In genomic region chr2:39385172-39385571, GRCh38 we compare ENCODE assay signal across 23 cellular contexts. TPM values are rescaled to one million over a fixed set of nuclear protein-coding genes. Genes with fewer than 3 reads are reported as not detected.
DNase-seq lines count a peak whose midpoint lies in the region; ATAC-seq and TF ChIP-seq lines count a peak whose summit lies in the region.
"Had no signal": no experiment of that assay in that cellular context is flagged by ENCODE, and none has a peak within 500 bp of the region (broad histone marks: within the 10 kb centered on the region; RNA-seq: fewer than 3 reads in every experiment).

No MANE protein-coding gene starts in this region.

- H3K9me2 ChIP-seq in PC-3 (replicated peaks; ENCODE audit: low read length), result no peaks in the 10 kb centered on the region

- H4K8ac ChIP-seq in mesendoderm (ENCODE audit: low read depth, low read length), result no peak overlapping the region

- H3K4me1 ChIP-seq in PC-3 (ENCODE audit: insufficient read depth, low read length), result peaks cover 17% of the 10 kb centered on the region
- peaks cover 4% of the 10 kb centered on the region for H3K4me1 ChIP-seq in mammary epithelial cell (ENCODE audit: insufficient read depth, low read length)
- peaks cover 4% of the 10 kb centered on the region for H3K4me1 ChIP-seq in mesendoderm (ENCODE audit: control insufficient read depth, low read depth, low read length)

- H2BK15ac ChIP-seq in mesendoderm (replicated peaks; ENCODE audit: low read depth), result no peak overlapping the region

- H3K9me3 ChIP-seq in PC-3 (ENCODE audit: low read length), result no peaks in the 10 kb centered on the region
- H3K9me3 ChIP-seq in mammary epithelial cell (replicated peaks; ENCODE audit: insufficient read depth, low read length), result peaks cover 3% of the 10 kb centered on the region
- H3K9me3 ChIP-seq: BE2C, HAP-1 had no signal

- dilution Hi-C loops in mammary epithelial cell (cut with HindIII; ENCODE audit: low sequenced_read_pairs), result no loop called here

- H4K5ac ChIP-seq in mesendoderm (ENCODE audit: low read length), result no peak overlapping the region

- BruUV-seq in PC-3 (replicated peaks; lab: Mats Ljungman, UMichigan), result no TSS peak
- BruUV-seq in mammary epithelial cell (replicated peaks; lab: Mats Ljungman, UMichigan), result no TSS peak

- H2AK5ac ChIP-seq in mesendoderm (ENCODE audit: low read length), result no peak overlapping the region

- H3K27ac ChIP-seq in PC-3 (ENCODE audit: low read length), result no peak overlapping the region
- peak overlapping the region; percentile 19 for H3K27ac ChIP-seq in mammary epithelial cell (ENCODE audit: insufficient read depth, low read depth, low read length)
- no peak overlapping the region for H3K27ac ChIP-seq in mesendoderm (ENCODE audit: low read depth, low read length)
- H3K27ac ChIP-seq: GM23248, HL-60 had no signal

- H4K20me1 ChIP-seq in PC-3 (ENCODE audit: low read length), result 0 out of 2 replicates have a peak, but pooled peaks cover 4% of the 10 kb centered on the region
- H4K20me1 ChIP-seq in mammary epithelial cell (ENCODE audit: insufficient read depth, low read length), result no peaks in the 10 kb centered on the region

- CTCF ChIA-PET in PC-3 (lab: Charles Lee), result no interaction called here
- CTCF ChIA-PET in mammary epithelial cell (lab: Charles Lee; ENCODE audit: low non-redundant PET), result no interaction called here

- DNase-seq in HPDE6-E6E7 (ENCODE audit: extremely low spot score), result peak; percentile 41
- DNase-seq in PC-3, result peak; percentile 39
- DNase-seq in mammary epithelial cell, result peak; percentile 71
- DNase-seq in T-helper 2 cell, result no peak
- DNase-seq in mesendoderm, result no peak
- no peak for DNase-seq in stimulated activated CD4-positive, alpha-beta T cell treated with anti-CD3 and anti-CD28 coated beads, Interleukin-12 subunit alpha, Interleukin-12 subunit beta, amount 100 ng/mL, for 4 hours
- DNase-seq: ACHN; BE2C; C1 segment of cervical spinal cord; CD4-positive, CD25-positive, alpha-beta regulatory T cell; CD8-positive, alpha-beta memory T cell; COR-L47; DMS 273 treated with DMSO at 0.1 percent for 48 hours; DMS53; DND-41; EL; GM23248; IMR-90 had no signal

- in situ Hi-C loops in mammary epithelial cell (cut with MboI; ENCODE audit: low sequenced_read_pairs in 2 of 2), result loop anchor here in 1 of 2 donors (10.0 to 25.0 kb wide), 2 partner anchors 50 to 327 kb away; partner anchors contain the start of gene MAP4K3

- H3K4me3 ChIP-seq in PC-3 (ENCODE audit: low read length), result no peak overlapping the region
- no peak overlapping the region for H3K4me3 ChIP-seq in mammary epithelial cell (replicated peaks in 1 of 3; ENCODE audit: insufficient read depth in 1 of 3, low read depth in 2 of 3, low read length in 3 of 3)
- no peak overlapping the region for H3K4me3 ChIP-seq in mesendoderm (ENCODE audit: low read length)
- H3K4me3 ChIP-seq: GM12878, GM23248, HAP-1 had no signal

- no peak overlapping the region for H3K18ac ChIP-seq in mesendoderm (ENCODE audit: low read length)

- H3K79me1 ChIP-seq in mesendoderm (ENCODE audit: low read length), result peaks cover 11% of the 10 kb centered on the region

- POLR2A ChIA-PET in PC-3 (lab: Charles Lee; ENCODE audit: unreplicated experiment), result no interaction called here

- intact Hi-C loops in PC-3 (cut with micrococcal nuclease) (no loop called here), mammary epithelial cell (cut with micrococcal nuclease) (no loop called here)

- H3K36me3 ChIP-seq in PC-3 (ENCODE audit: low read depth, low read length) (0 out of 2 replicates have a peak, but pooled peaks cover 9% of the 10 kb centered on the region), mammary epithelial cell (ENCODE audit: insufficient read depth, low read length) (no peaks in the 10 kb centered on the region), mesendoderm (ENCODE audit: control insufficient read depth, insufficient read depth, low read length) (no peaks in the 10 kb centered on the region)
- H3K36me3 ChIP-seq: BE2C, HAP-1 had no signal

- no peak overlapping the region for H2AFZ ChIP-seq in PC-3 (ENCODE audit: low read length)
- H2AFZ ChIP-seq in mammary epithelial cell (ENCODE audit: low read depth, low read length), result no peak overlapping the region
- H2AFZ ChIP-seq: GM23248 had no signal

- ATAC-seq in PC-3 (no peak; the same call in 1 of the 2 replicates), esophagus mucosa (peak; percentile 89), GM21717 (IDR thresholded peaks at IDR 0.05; ENCODE audit: unreplicated experiment) (no peak)
- ATAC-seq: GM12878 had no signal

- H3K4ac ChIP-seq in mesendoderm (ENCODE audit: low read depth, low read length), result no peak overlapping the region

- H3K79me2 ChIP-seq in PC-3 (ENCODE audit: low read length) (peaks cover 97% of the 10 kb centered on the region), mammary epithelial cell (ENCODE audit: insufficient read depth, low read length) (peaks cover 92% of the 10 kb centered on the region), mesendoderm (ENCODE audit: control insufficient read depth, insufficient read depth, low read length) (peaks cover 45% of the 10 kb centered on the region)

- no peak overlapping the region for H2BK120ac ChIP-seq in mesendoderm (ENCODE audit: low read depth, low read length)

- WGBS in mammary epithelial cell (ENCODE audit: low coverage, missing lambda C conversion rate), result 62% methylated on average over 2 of the region's 2 CpGs
- WGBS in mesendoderm (ENCODE audit: extremely low coverage, insufficient coverage, low lambda C conversion rate), result no CpG with 5 or more reads among the region's 2 CpGs

- H3K27me3 ChIP-seq in PC-3 (ENCODE audit: low read length), result no peaks in the 10 kb centered on the region
- H3K27me3 ChIP-seq in mammary epithelial cell (ENCODE audit: insufficient read depth, low read length), result no peaks in the 10 kb centered on the region
- H3K27me3 ChIP-seq in mesendoderm (ENCODE audit: insufficient read depth, low read length, poor library complexity), result no peaks in the 10 kb centered on the region
- H3K27me3 ChIP-seq: BE2C had no signal

- no peak overlapping the region for H3K9ac ChIP-seq in PC-3 (ENCODE audit: low read length)
- H3K9ac ChIP-seq in mammary epithelial cell (ENCODE audit: insufficient read depth, low read length), result no peak overlapping the region
- no peak overlapping the region for H3K9ac ChIP-seq in mesendoderm (ENCODE audit: low read length)
- H3K9ac ChIP-seq: GM23248 had no signal

- no peak overlapping the region for H3K23ac ChIP-seq in mesendoderm (ENCODE audit: low read length)

- H3K4me2 ChIP-seq in PC-3 (ENCODE audit: low read length) (no peak overlapping the region), mammary epithelial cell (ENCODE audit: insufficient read depth, low read depth, low read length) (no peak overlapping the region), mesendoderm (ENCODE audit: low read length) (no peak overlapping the region)

- TF ChIP-seq CTCF in PC-3 (conservative IDR thresholded peaks at IDR 0.05; ENCODE audit: low read depth, low read length) (no peak), mammary epithelial cell (conservative IDR thresholded peaks at IDR 0.05 in 1 of 2, IDR thresholded peaks at IDR 0.05 in 1 of 2; ENCODE audit: extremely low read depth in 1 of 2, insufficient read depth in 1 of 2, low read depth in 1 of 2, low read length in 2 of 2) (no peak)

- H3K56ac ChIP-seq in mesendoderm (ENCODE audit: low read length), result no peak overlapping the region

- H2BK5ac ChIP-seq in mesendoderm (ENCODE audit: low read length), result no peak overlapping the region

- H3F3A ChIP-seq in PC-3 (ENCODE audit: low read length, unreplicated experiment), result peaks cover 4% of the 10 kb centered on the region

RNA-seq across cellular contexts. Expression of gene MAP4K3, which starts 51.9 kb away (rescaled TPM):
- total RNA-seq in PC-3 (2014; rRNA removed), result 81.1 and 97.4 TPM in 2 replicates
- total RNA-seq in mammary epithelial cell, result 10 to 100 TPM; 25.7 to 43.3 TPM
- polyA plus RNA-seq in mammary epithelial cell, result 9.2 TPM
- polyA minus RNA-seq in mammary epithelial cell, result 8.3 TPM
- 12.4 TPM for total RNA-seq in esophagus mucosa
- 24.1 TPM for polyA plus RNA-seq in mesendoderm (2013, experiment 1 of 2)
- 25.5 TPM for polyA plus RNA-seq in mesendoderm (2013, experiment 2 of 2)

Comparison
In these comparisons a context has a peak if more than half of its experiments do, and no peak if none do; other contexts are left out.
1. DNase-seq: peak in HPDE6-E6E7 (single experiment), PC-3 (single experiment) and mammary epithelial cell (single experiment); none in T-helper 2 cell (0 of 5), mesendoderm (single experiment) and stimulated activated CD4-positive, alpha-beta T cell treated with anti-CD3 and anti-CD28 coated beads, Interleukin-12 subunit alpha, Interleukin-12 subunit beta, amount 100 ng/mL, for 4 hours (single experiment).